1 cellular context compared by ENCODE assay signal in genomic region chr17:75289122-75289831, GRCh38.
A peak's percentile ranks its signal among the peaks of the same experiment; 100 is the strongest.
TF ChIP-seq lines count a peak whose summit lies in the region.

Gene SLC25A19, minus strand, starts transcription at chr17:75289433. Its CDS starts 2,669 bp downstream, at chr17:75286764.

TF ChIP-seq in K562, 482 proteins besides CTCF, POLR2A, EP300 and RAD21 (continued from another document and continues in another):
- no peak for TF ChIP-seq ZNF592 (IDR thresholded peaks at IDR 0.05)
- TF ChIP-seq ATF2 (CRISPR knock-in tag; IDR thresholded peaks at IDR 0.05), result no peak
- no peak; the same call in 1 of the 2 replicates for TF ChIP-seq ZBTB2 (IDR thresholded peaks at IDR 0.05)
- TF ChIP-seq RBM22 (IDR thresholded peaks at IDR 0.05; ENCODE audit: low read depth, low read length, poor library complexity, severe bottlenecking), result no peak
- TF ChIP-seq ZNF316 (IDR thresholded peaks at IDR 0.05), result no peak
- TF ChIP-seq ZNF445 (CRISPR knock-in tag; IDR thresholded peaks at IDR 0.05; ENCODE audit: low read depth), result no peak
- 0 out of 2 replicates have a peak, but pooled peaks have one; percentile 12 for TF ChIP-seq FOXJ2 (tag; IDR thresholded peaks at IDR 0.05)
- TF ChIP-seq HDAC6 (IDR thresholded peaks at IDR 0.05; ENCODE audit: low read depth, low read length), result no peak
- TF ChIP-seq ZNF253 (CRISPR knock-in tag; conservative IDR thresholded peaks at IDR 0.05), result no peak
- no peak for TF ChIP-seq PYGO2 (tag; IDR thresholded peaks at IDR 0.05)
- TF ChIP-seq HNRNPK (IDR thresholded peaks at IDR 0.05; ENCODE audit: low read depth, low read length, poor library complexity, severe bottlenecking), result no peak
- TF ChIP-seq HDAC3 (IDR thresholded peaks at IDR 0.05; ENCODE audit: borderline replicate concordance, partially characterized antibody), result no peak
- no peak for TF ChIP-seq GATAD2B (IDR thresholded peaks at IDR 0.05; ENCODE audit: borderline replicate concordance)
- TF ChIP-seq ZSCAN32 (CRISPR knock-in tag; IDR thresholded peaks at IDR 0.05), result no peak
- peak; percentile 78; the same call in 1 of the 2 replicates for TF ChIP-seq XRCC5 (IDR thresholded peaks at IDR 0.05; ENCODE audit: low read depth, low read length)
- TF ChIP-seq PHF21A (IDR thresholded peaks at IDR 0.05; ENCODE audit: borderline replicate concordance, low read depth), result no peak
- TF ChIP-seq U2AF2 (optimal IDR thresholded peaks at IDR 0.05; ENCODE audit: low read depth, low read length), result no peak
- no peak for TF ChIP-seq CLOCK (CRISPR knock-in tag; IDR thresholded peaks at IDR 0.05; ENCODE audit: borderline replicate concordance)
- TF ChIP-seq BRD9 (IDR thresholded peaks at IDR 0.05; ENCODE audit: low read depth, partially characterized antibody), result no peak
- TF ChIP-seq ZKSCAN8 (CRISPR knock-in tag; IDR thresholded peaks at IDR 0.05), result no peak
- TF ChIP-seq ZBTB11 (CRISPR knock-in tag; IDR thresholded peaks at IDR 0.05), result peak in 2 of 3 experiments; percentile 16 to 74; a peak in 3 of 6 replicates
- TF ChIP-seq ZFP91 (CRISPR knock-in tag; IDR thresholded peaks at IDR 0.05), result no peak
- no peak for TF ChIP-seq ZNF780A (CRISPR knock-in tag; IDR thresholded peaks at IDR 0.05)
- TF ChIP-seq ZNF41 (CRISPR knock-in tag; conservative IDR thresholded peaks at IDR 0.05), result no peak
- TF ChIP-seq POLR2H (tag; IDR thresholded peaks at IDR 0.05; ENCODE audit: low read depth), result no peak
- TF ChIP-seq TCFL5 (CRISPR knock-in tag; conservative IDR thresholded peaks at IDR 0.05), result no peak
- peak; percentile 93 for TF ChIP-seq ASH1L (IDR thresholded peaks at IDR 0.05; ENCODE audit: borderline replicate concordance, low read depth, partially characterized antibody)
- no peak for TF ChIP-seq ZBTB17 (CRISPR knock-in tag; IDR thresholded peaks at IDR 0.05)
- TF ChIP-seq NCOA4 (IDR thresholded peaks at IDR 0.05; ENCODE audit: partially characterized antibody), result no peak
- TF ChIP-seq SETDB1 (IDR thresholded peaks at IDR 0.05; ENCODE audit: low read length), result no peak
- TF ChIP-seq TRIM24 (IDR thresholded peaks at IDR 0.05), result no peak
- TF ChIP-seq HMGN3 (IDR thresholded peaks at IDR 0.05; ENCODE audit: borderline replicate concordance, extremely low read depth, insufficient read length, low read depth, low read length), result peak; percentile 84
- TF ChIP-seq TEAD2 (tag; IDR thresholded peaks at IDR 0.05), result no peak
- TF ChIP-seq ZNF384 (IDR thresholded peaks at IDR 0.05; ENCODE audit: low read depth, low read length), result peak; percentile 20; the same call in 1 of the 2 replicates
- TF ChIP-seq ADNP (tag; IDR thresholded peaks at IDR 0.05), result no peak
- no peak for TF ChIP-seq STAT6 (CRISPR knock-in tag; IDR thresholded peaks at IDR 0.05)
- TF ChIP-seq MTA2 (IDR thresholded peaks at IDR 0.05; ENCODE audit: low read depth), result no peak
- no peak; the same call in 1 of the 2 replicates for TF ChIP-seq SRSF1 (IDR thresholded peaks at IDR 0.05; ENCODE audit: low read depth, low read length)
- TF ChIP-seq CREB1 (IDR thresholded peaks at IDR 0.05), result peak; percentile 92
- TF ChIP-seq CREB1 (CRISPR knock-in tag; IDR thresholded peaks at IDR 0.05), result peak; percentile 94
- TF ChIP-seq NCOA1 (IDR thresholded peaks at IDR 0.05; ENCODE audit: low read depth), result no peak
- no peak for TF ChIP-seq ZNF277 (CRISPR knock-in tag; IDR thresholded peaks at IDR 0.05; ENCODE audit: borderline replicate concordance)
- no peak for TF ChIP-seq CEBPB (tag; IDR thresholded peaks at IDR 0.05)
